Comparison of ENCODE assay signal across 11 cellular contexts in the genomic region with DNA sequence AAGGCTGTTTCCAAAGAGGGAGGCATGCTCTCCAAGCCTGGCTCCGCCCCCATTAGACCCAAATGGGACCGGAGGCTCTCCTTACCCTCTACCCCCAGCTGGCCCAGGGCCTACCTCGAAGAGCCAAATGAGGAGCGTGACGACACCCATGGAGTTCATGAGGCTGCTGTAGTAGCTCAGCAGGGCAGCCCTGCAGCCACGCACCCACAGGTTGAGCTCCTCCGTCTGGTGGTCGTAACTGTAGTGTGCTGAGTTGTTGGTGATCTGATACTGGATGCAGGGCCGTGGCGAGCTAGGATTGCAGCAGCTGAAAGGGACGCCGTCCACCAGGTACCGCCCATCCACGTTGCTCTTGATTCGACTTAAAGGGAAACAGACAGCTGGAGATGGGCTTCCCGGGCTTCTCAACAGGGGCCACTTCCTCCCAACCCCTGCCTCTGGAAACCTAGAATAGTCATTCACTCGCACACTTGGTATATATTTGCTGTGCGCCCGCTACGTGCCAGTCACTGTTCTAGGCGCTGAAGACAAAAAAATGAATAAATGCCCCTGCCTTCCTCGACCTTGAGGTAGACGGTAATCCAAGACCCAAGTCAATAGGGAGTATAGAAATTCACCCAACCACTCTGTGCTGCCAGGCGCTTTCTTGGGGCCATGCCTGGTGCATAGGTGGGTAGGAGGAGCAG. TPM values are rescaled to one million over a fixed set of nuclear protein-coding genes. Genes with fewer than 3 reads are reported as not detected.
A peak's percentile ranks its signal among the peaks of the same experiment; 100 is the strongest.
DNase-seq lines count a peak whose midpoint lies in the region; ATAC-seq, FAIRE-seq and TF ChIP-seq lines count a peak whose summit lies in the region.
"Had no signal": no experiment of that assay in that cellular context is flagged by ENCODE, and none has a peak within 500 bp of the region (broad histone marks: within the 10 kb centered on the region; RNA-seq: fewer than 3 reads in every experiment).

No MANE protein-coding gene starts in this region.

- dilution Hi-C loops in keratinocyte (cut with MboI; ENCODE audit: extremely low pct_ligation_motif_present, low sequenced_read_pairs): no loop called here

- H3K4me1 ChIP-seq in keratinocyte (ENCODE audit: control insufficient read depth, extremely low read depth, insufficient read depth, low read length): peaks cover 17% of the 10 kb centered on the region
- H3K4me1 ChIP-seq in stomach smooth muscle (ENCODE audit: control insufficient read depth, insufficient read depth, low read length): peaks cover 4% of the 10 kb centered on the region

- H3K9me1 ChIP-seq in keratinocyte (ENCODE audit: control insufficient read depth, extremely low read depth, insufficient read depth, low read length): no peaks in the 10 kb centered on the region

- FAIRE-seq in keratinocyte (lab: Jason Lieb, UNC): no peak
- FAIRE-seq: islet of Langerhans had no signal

- no peak for TF ChIP-seq CTCF in keratinocyte (optimal IDR thresholded peaks at IDR 0.05 in 1 of 3, IDR thresholded peaks at IDR 0.05 in 1 of 3, conservative IDR thresholded peaks at IDR 0.05 in 1 of 3; ENCODE audit: extremely low read depth in 1 of 3, insufficient read depth in 2 of 3, low read length in 3 of 3)

- H3K27ac ChIP-seq in keratinocyte (ENCODE audit: control insufficient read depth, insufficient read depth, low read length): no peak overlapping the region
- H3K27ac ChIP-seq in stomach smooth muscle (ENCODE audit: low read length): peak overlapping the region; percentile 18

- H3K4me2 ChIP-seq in keratinocyte (ENCODE audit: control insufficient read depth, extremely low read depth, insufficient read depth, low read depth, low read length): peak overlapping the region; percentile 22

- H3K36me3 ChIP-seq in keratinocyte (ENCODE audit: control insufficient read depth in 2 of 2, extremely low read depth in 1 of 2, insufficient read depth in 2 of 2, low read length in 2 of 2): no peaks in the 10 kb centered on the region
- H3K36me3 ChIP-seq in stomach smooth muscle (ENCODE audit: control insufficient read depth in 2 of 2, insufficient read depth in 2 of 2, low read length in 2 of 2): no peaks in the 10 kb centered on the region

- H3K4me3 ChIP-seq in keratinocyte (ENCODE audit: control insufficient read depth in 2 of 3, extremely low read depth in 1 of 3, insufficient read depth in 2 of 3, low read depth in 1 of 3, low read length in 3 of 3): no peak overlapping the region
- H3K4me3 ChIP-seq in stomach smooth muscle (ENCODE audit: low read length in 2 of 2): peak overlapping the region; percentile 74 to 93

- no peak for ATAC-seq in HG03097 (IDR thresholded peaks at IDR 0.05; ENCODE audit: low FRiP score, unreplicated experiment)

- H3K9me3 ChIP-seq in keratinocyte (ENCODE audit: control insufficient read depth, low read depth, low read length): no peaks in the 10 kb centered on the region
- no peaks in the 10 kb centered on the region for H3K9me3 ChIP-seq in stomach smooth muscle (ENCODE audit: control insufficient read depth in 2 of 2, low read length in 2 of 2)

- no peaks in the 10 kb centered on the region for H4K20me1 ChIP-seq in keratinocyte (ENCODE audit: control insufficient read depth, extremely low read depth, insufficient read depth, low read length)

- peak; percentile 73 for DNase-seq in NCI-H2029 treated with DMSO at 0.1 percent for 48 hours (lab: John Stamatoyannopoulos, UW)
- peak; percentile 38 for DNase-seq in dedifferentiated amniotic fluid mesenchymal stem cell (ENCODE audit: extremely low spot score)
- DNase-seq in keratinocyte (ENCODE audit: low read depth, low spot score): no peak
- no peak for DNase-seq in OCI-M2 (lab: John Stamatoyannopoulos, UW; ENCODE audit: unreplicated experiment)
- DNase-seq in NCI-H1436 treated with DMSO at 0.1 percent for 48 hours (lab: John Stamatoyannopoulos, UW): no peak
- DNase-seq in stimulated activated CD4-positive, alpha-beta T cell treated with anti-CD3 and anti-CD28 coated beads, Interleukin-2, amount 100 ng/mL, for 48 hours: no peak
- DNase-seq: NCI-H526 treated with DMSO at 0.1 percent for 48 hours, T-helper 1 cell had no signal

- H3K9ac ChIP-seq in keratinocyte (ENCODE audit: control insufficient read depth, extremely low read depth, insufficient read depth, low read length) (no peak overlapping the region), stomach smooth muscle (ENCODE audit: low read length in 2 of 2) (peak overlapping the region; percentile 62 to 66)

- no peaks in the 10 kb centered on the region for H3K79me2 ChIP-seq in keratinocyte (ENCODE audit: control insufficient read depth, insufficient read depth, low read length)

- H2AFZ ChIP-seq in keratinocyte (ENCODE audit: control insufficient read depth, low read length): peak overlapping the region; percentile 8

- H3K27me3 ChIP-seq in keratinocyte (ENCODE audit: control insufficient read depth, extremely low read depth, insufficient read depth, low read length): no peaks in the 10 kb centered on the region
- H3K27me3 ChIP-seq in stomach smooth muscle (ENCODE audit: control insufficient read depth in 1 of 2, insufficient read depth in 2 of 2, low read length in 2 of 2): no peaks in the 10 kb centered on the region

RNA-seq across cellular contexts. Expression of a gene that starts 18.0 kb away (rescaled TPM):
- polyA plus RNA-seq in keratinocyte: 0.01 to 0.05 TPM in 2 of 3 replicates, not detected in the other
- polyA plus RNA-seq in keratinocyte (2011; ENCODE audit: low read depth): not detected
- 0.03 TPM in 1 of 2 replicates, not detected in the other for polyA plus RNA-seq in keratinocyte (2011; cell fraction: cytosol; rRNA removed)
- not detected in 2 replicates for polyA plus RNA-seq in keratinocyte (2011; cell fraction: nucleus; rRNA removed)
- 0.08 TPM in 1 of 2 replicates, not detected in the other for polyA plus RNA-seq in keratinocyte (2012; ENCODE audit: low replicate concordance)
- polyA minus RNA-seq in keratinocyte: not detected in 3 replicates
- not detected for polyA minus RNA-seq in keratinocyte (2011; cell fraction: cytosol; rRNA and poly(A)+ RNA removed)
- polyA minus RNA-seq in keratinocyte (2011; cell fraction: nucleus; rRNA and poly(A)+ RNA removed): not detected in 2 replicates

RNA-seq across cellular contexts. Expression of a gene that starts 41.5 kb away (rescaled TPM):
- polyA plus RNA-seq in keratinocyte: 14.1 to 18.8 TPM (median 16.7 TPM) in 3 replicates
- polyA plus RNA-seq in keratinocyte (2011; ENCODE audit: low read depth): 7.7 TPM
- 12.2 and 12.8 TPM in 2 replicates for polyA plus RNA-seq in keratinocyte (2011; cell fraction: cytosol; rRNA removed)
- 21.2 and 24.7 TPM in 2 replicates for polyA plus RNA-seq in keratinocyte (2011; cell fraction: nucleus; rRNA removed)
- polyA plus RNA-seq in keratinocyte (2012; ENCODE audit: low replicate concordance): 11.4 and 16.6 TPM in 2 replicates
- polyA minus RNA-seq in keratinocyte: 7.4 to 15.6 TPM (median 7.6 TPM) in 3 replicates
- 12.5 TPM for polyA minus RNA-seq in keratinocyte (2011; cell fraction: cytosol; rRNA and poly(A)+ RNA removed)
- polyA minus RNA-seq in keratinocyte (2011; cell fraction: nucleus; rRNA and poly(A)+ RNA removed): 6.9 and 8.9 TPM in 2 replicates

Comparison
In these comparisons a context has a peak if more than half of its experiments do, and no peak if none do; other contexts are left out.
1. DNase-seq: peak in NCI-H2029 treated with DMSO at 0.1 percent for 48 hours (single experiment) and dedifferentiated amniotic fluid mesenchymal stem cell (single experiment); none in keratinocyte (single experiment), OCI-M2 (single experiment), NCI-H1436 treated with DMSO at 0.1 percent for 48 hours (single experiment) and stimulated activated CD4-positive, alpha-beta T cell treated with anti-CD3 and anti-CD28 coated beads, Interleukin-2, amount 100 ng/mL, for 48 hours (0 of 2).
2. H3K4me3 ChIP-seq: peak in stomach smooth muscle (2 of 2); none in keratinocyte (0 of 3).